In genomic region chr5:588406-588995, GRCh38 we compare ENCODE assay signal across 20 cellular contexts. TPM values are rescaled to one million over a fixed set of nuclear protein-coding genes. Genes with fewer than 3 reads are reported as not detected.
DNase-seq lines count a peak whose midpoint lies in the region; ATAC-seq and TF ChIP-seq lines count a peak whose summit lies in the region.
"Had no signal": no experiment of that assay in that cellular context is flagged by ENCODE, and none has a peak within 500 bp of the region (broad histone marks: within the 10 kb centered on the region; RNA-seq: fewer than 3 reads in every experiment).

No MANE protein-coding gene starts in this region.

- ATAC-seq in HG03196 (IDR thresholded peaks at IDR 0.05; ENCODE audit: unreplicated experiment) = no peak
- ATAC-seq: K562 had no signal

- peaks cover 0 to 74% (median 1%) of the 10 kb centered on the region in 3 donors for H3K27me3 ChIP-seq in stomach
- H3K27me3 ChIP-seq: Peyer's patch had no signal

- H3K4me1 ChIP-seq in stomach = no peaks in the 10 kb centered on the region
- H3K4me1 ChIP-seq: Peyer's patch had no signal

- intact Hi-C loops in stomach (cut with DNase I; ENCODE audit: low total_unique reads) = no loop called here

- TF ChIP-seq CTCF in stomach (IDR thresholded peaks at IDR 0.05) (no peak), GM13976 (IDR thresholded peaks at IDR 0.05; ENCODE audit: borderline replicate concordance, control extremely low read depth, extremely low read depth, insufficient read depth, missing control alignments) (no peak)

- WGBS in stomach, 5 donors = 74 to 81% (median 78%) methylated on average over 11 of the region's 11 CpGs

- no peak overlapping the region for H3K4me3 ChIP-seq in stomach
- H3K4me3 ChIP-seq: K562, Peyer's patch had no signal

- no peak for TF ChIP-seq EP300 in stomach (IDR thresholded peaks at IDR 0.05)

- no peaks in the 10 kb centered on the region for H3K9me3 ChIP-seq in stomach
- H3K9me3 ChIP-seq: Peyer's patch, SK-N-SH had no signal

- DNase-seq in COLO668 (lab: John Stamatoyannopoulos, UW; ENCODE audit: unreplicated experiment) (peak; percentile 57), RPMI8226 (peak; percentile 59), mesenteric fat pad (ENCODE audit: low spot score) (peak; percentile 82), stomach (peak; percentile 5), GM13976 (ENCODE audit: low spot score) (no peak), AG08395 (ENCODE audit: low spot score) (no peak)
- DNase-seq: Calu3; CD8-positive, alpha-beta memory T cell; DMS79 treated with DMSO at 0.1 percent for 48 hours; GF-D8; Kasumi-1; NCI-H1092 treated with DMSO at 0.1 percent for 48 hours; NCI-H1436; NCI-H187; NCI-H2081 treated with DMSO at 0.1 percent for 48 hours; NCI-H510A treated with DMSO at 0.1 percent for 48 hours; Peyer's patch; SK-N-SH had no signal

- H3K27ac ChIP-seq in stomach = no peak overlapping the region
- H3K27ac ChIP-seq: Peyer's patch had no signal

- H3K36me3 ChIP-seq in stomach = no peaks in the 10 kb centered on the region
- H3K36me3 ChIP-seq: Peyer's patch had no signal

- in situ Hi-C loops in GM13976 (cut with MboI; ENCODE audit: low sequenced_read_pairs, unreplicated experiment) = no loop called here

- TF ChIP-seq POLR2A in stomach (IDR thresholded peaks at IDR 0.05) = no peak

RNA-seq across cellular contexts. Expression of gene CEP72, which starts 23.6 kb away (rescaled TPM):
- total RNA-seq in mesenteric fat pad (2.0 TPM), stomach (10 to 100 TPM in 1 of 5 donors, 1 to 10 TPM in 3, under 1 TPM in 1; 0.14 to 11.1 (median 2.2) TPM)
- 1 to 10 TPM in 2 of 3 donors, under 1 TPM in 1; 0.46 to 3.6 (median 2.1) TPM for polyA plus RNA-seq in stomach

Comparison
In these comparisons a context has a peak if more than half of its experiments do, and no peak if none do; other contexts are left out.
1. DNase-seq: peak in COLO668 (single experiment), RPMI8226 (single experiment), mesenteric fat pad (single experiment) and stomach (single experiment); none in GM13976 (single experiment) and AG08395 (single experiment).